Comparison of ENCODE assay signal across 19 cellular contexts in the genomic region with DNA sequence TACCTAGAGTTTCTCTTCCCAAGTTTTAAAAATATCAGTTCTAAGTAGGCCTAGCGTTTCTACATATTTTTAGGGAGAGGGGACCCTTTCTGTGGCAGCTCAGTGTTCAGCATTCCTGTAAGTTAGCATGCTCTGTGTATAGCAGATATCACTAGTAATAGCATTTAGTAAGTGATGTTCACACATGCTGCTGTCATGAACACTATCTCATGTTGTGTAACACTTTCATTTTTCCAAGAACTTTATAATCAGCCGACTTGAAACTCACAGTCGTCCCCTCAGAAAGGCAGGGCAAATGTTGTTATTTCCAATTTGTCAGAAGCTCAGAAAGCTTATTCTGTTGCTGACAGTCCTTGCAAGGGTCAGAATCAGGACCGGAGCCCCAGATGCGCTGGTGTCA.
DNase-seq lines count a peak whose midpoint lies in the region; ATAC-seq and TF ChIP-seq lines count a peak whose summit lies in the region.
"Had no signal": no experiment of that assay in that cellular context is flagged by ENCODE, and none has a peak within 500 bp of the region (broad histone marks: within the 10 kb centered on the region; RNA-seq: fewer than 3 reads in every experiment).

No MANE protein-coding gene starts in this region.

- H3K9me3 Mint-ChIP-seq in effector memory CD8-positive, alpha-beta T cell = no peaks in the 10 kb centered on the region
- H3K9me3 Mint-ChIP-seq: activated T-helper 17 cell treated with anti-CD3 and anti-CD28 coated beads, Interleukin-2, amount 50 U/mL, for 72 hours; endodermal cell; IgD-negative memory B cell; natural killer cell had no signal

- no peaks in the 10 kb centered on the region for H3K79me2 ChIP-seq in osteoblast (ENCODE audit: insufficient read depth, low read length)

- H4K20me1 ChIP-seq in osteoblast (ENCODE audit: insufficient read depth, low read length) = no peaks in the 10 kb centered on the region

- no peaks in the 10 kb centered on the region for H3K9me3 ChIP-seq in osteoblast (ENCODE audit: low read depth, low read length)

- H3K27ac Mint-ChIP-seq in effector memory CD8-positive, alpha-beta T cell = no peak overlapping the region
- H3K27ac Mint-ChIP-seq: activated CD8-positive, alpha-beta T cell treated with anti-CD3 and anti-CD28 coated beads, Interleukin-2, amount 10 ng/mL, durations not matched to agents 7 days and 5 days; activated T-helper 17 cell treated with anti-CD3 and anti-CD28 coated beads, Interleukin-2, amount 50 U/mL, for 72 hours; endodermal cell; IgD-negative memory B cell; natural killer cell had no signal

- no peaks in the 10 kb centered on the region for H3K4me1 Mint-ChIP-seq in effector memory CD8-positive, alpha-beta T cell (ENCODE audit: low read depth in 2 of 2)
- H3K4me1 Mint-ChIP-seq: IgD-negative memory B cell, natural killer cell had no signal

- H3K4me2 ChIP-seq in osteoblast (ENCODE audit: insufficient read depth, low read length) = peak overlapping the region; percentile 77

- peaks cover 0 to 41% of the 10 kb centered on the region in 2 donors for H3K27me3 Mint-ChIP-seq in effector memory CD8-positive, alpha-beta T cell
- H3K27me3 Mint-ChIP-seq: activated T-helper 17 cell treated with anti-CD3 and anti-CD28 coated beads, Interleukin-2, amount 50 U/mL, for 72 hours; IgD-negative memory B cell had no signal

- H3K27ac ChIP-seq in VCaP (peak overlapping the region; percentile 55), osteoblast (ENCODE audit: low read depth, low read length) (peak overlapping the region; percentile 98)
- H3K27ac ChIP-seq: SK-N-MC had no signal

- H3K36me3 ChIP-seq in osteoblast (ENCODE audit: insufficient read depth, low read length) = peaks cover 1% of the 10 kb centered on the region

- TF ChIP-seq CTCF in AG10803 (conservative IDR thresholded peaks at IDR 0.05; ENCODE audit: low read length) (no peak), VCaP (conservative IDR thresholded peaks at IDR 0.05) (no peak), fibroblast of pulmonary artery (IDR thresholded peaks at IDR 0.05; ENCODE audit: low read length, missing control alignments) (no peak), osteoblast (IDR thresholded peaks at IDR 0.05; ENCODE audit: extremely low read depth, low read depth, low read length) (no peak)

- no peak overlapping the region for H2AFZ ChIP-seq in osteoblast (ENCODE audit: low read length)

- peaks cover 66% of the 10 kb centered on the region for H3K4me1 ChIP-seq in osteoblast (ENCODE audit: insufficient read depth, low read length)

- peak overlapping the region; percentile 28 for H3K4me3 ChIP-seq in AG10803 (ENCODE audit: low read length)
- peak overlapping the region; percentile 30 for H3K4me3 ChIP-seq in fibroblast of pulmonary artery (replicated peaks; ENCODE audit: low read depth, low read length)
- H3K4me3 ChIP-seq in osteoblast (ENCODE audit: insufficient read depth, low read length) = no peak overlapping the region
- H3K4me3 ChIP-seq: SK-N-MC had no signal

- H3K4me3 Mint-ChIP-seq in effector memory CD8-positive, alpha-beta T cell = no peak overlapping the region
- H3K4me3 Mint-ChIP-seq: activated CD8-positive, alpha-beta T cell treated with anti-CD3 and anti-CD28 coated beads, Interleukin-2, amount 10 ng/mL, durations not matched to agents 7 days and 5 days; activated T-helper 17 cell treated with anti-CD3 and anti-CD28 coated beads, Interleukin-2, amount 50 U/mL, for 72 hours; endodermal cell; IgD-negative memory B cell; natural killer cell had no signal

- DNase-seq in AG10803 (ENCODE audit: low read depth) (peak; percentile 17), fibroblast of pulmonary artery (ENCODE audit: low read depth) (peak; percentile 58), osteoblast (ENCODE audit: insufficient read length, low spot score, missing footprints) (no peak), mucosa of gallbladder (ENCODE audit: low spot score) (no peak)
- no peak for DNase-seq in effector memory CD8-positive, alpha-beta T cell
- DNase-seq in stimulated activated naive CD4-positive, alpha-beta T cell treated with Interleukin-2 at 50 U/mL for 16 hours (lab: John Stamatoyannopoulos, UW) = no peak
- DNase-seq: activated CD8-positive, alpha-beta T cell treated with anti-CD3 and anti-CD28 coated beads, Interleukin-2, amount 10 ng/mL, durations not matched to agents 7 days and 5 days; DMS 273 treated with DMSO at 0.1 percent for 48 hours; endodermal cell; natural killer cell; NCI-H1092; NCI-H2171 treated with DMSO at 0.1 percent for 48 hours; retina; stimulated activated CD4-positive, alpha-beta T cell treated with anti-CD3 and anti-CD28 coated beads, Interleukin-4, amount 100 ng/mL, for 24 hours had no signal

- H3K27me3 ChIP-seq in osteoblast (ENCODE audit: insufficient read depth, low read length) = no peaks in the 10 kb centered on the region

- no peak for ATAC-seq in GM18502 (IDR thresholded peaks at IDR 0.05; ENCODE audit: poor library complexity, unreplicated experiment)
- no peak for ATAC-seq in effector memory CD8-positive, alpha-beta T cell (replicated peaks)
- ATAC-seq: activated CD8-positive, alpha-beta T cell treated with anti-CD3 and anti-CD28 coated beads, Interleukin-2, amount 10 ng/mL, durations not matched to agents 7 days and 5 days; activated T-helper 17 cell treated with anti-CD3 and anti-CD28 coated beads, Interleukin-2, amount 50 U/mL, for 72 hours; natural killer cell had no signal

- peaks cover 1% of the 10 kb centered on the region for H3K36me3 Mint-ChIP-seq in effector memory CD8-positive, alpha-beta T cell (ENCODE audit: insufficient read depth)
- H3K36me3 Mint-ChIP-seq: natural killer cell had no signal

Comparison
In these comparisons a context has a peak if more than half of its experiments do, and no peak if none do; other contexts are left out.
1. DNase-seq: peak in AG10803 (single experiment) and fibroblast of pulmonary artery (single experiment); none in osteoblast (single experiment), effector memory CD8-positive, alpha-beta T cell (0 of 3), stimulated activated naive CD4-positive, alpha-beta T cell treated with Interleukin-2 at 50 U/mL for 16 hours (single experiment) and mucosa of gallbladder (single experiment).